Comparison of ENCODE assay signal across 1 cellular context in the genomic region with DNA sequence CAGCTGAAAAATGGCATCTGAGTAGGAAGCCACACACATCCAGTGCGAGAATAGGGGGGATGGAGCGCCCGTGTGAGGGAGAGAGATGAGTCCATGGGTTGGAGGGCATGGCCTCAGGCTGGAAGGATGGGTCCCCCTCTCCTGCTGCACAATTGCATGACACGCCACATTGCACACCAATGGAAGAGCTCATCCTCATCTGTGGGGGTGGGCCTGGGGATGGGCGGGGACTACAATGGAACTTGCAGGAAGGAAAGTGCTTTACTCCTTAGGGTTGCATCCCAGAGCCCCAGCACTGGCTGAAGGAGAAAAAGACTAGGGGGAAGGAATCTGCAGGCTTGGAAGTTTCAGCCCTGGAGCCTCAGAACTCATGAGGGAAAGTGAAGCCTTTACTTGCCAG.
TF ChIP-seq lines count a peak whose summit lies in the region.

No MANE protein-coding gene starts in this region.

TF ChIP-seq in H1, 55 proteins besides CTCF, POLR2A, EP300 and RAD21:
- TF ChIP-seq SRF (IDR thresholded peaks at IDR 0.05; ENCODE audit: low read depth, low read length) (no peak), RBBP5 (IDR thresholded peaks at IDR 0.05; ENCODE audit: borderline replicate concordance, low read depth, low read length) (no peak), KDM4A (IDR thresholded peaks at IDR 0.05; ENCODE audit: low read depth, low read length, severe bottlenecking) (no peak), SP4 (IDR thresholded peaks at IDR 0.05; ENCODE audit: low read length) (no peak), KDM1A (IDR thresholded peaks at IDR 0.05; ENCODE audit: borderline replicate concordance, low read length) (no peak), FOSL1 (IDR thresholded peaks at IDR 0.05; ENCODE audit: insufficient read depth, low read depth, low read length) (no peak), BRCA1 (IDR thresholded peaks at IDR 0.05; ENCODE audit: low read depth, low read length) (no peak), MAX (IDR thresholded peaks at IDR 0.05) (no peak), RXRA (IDR thresholded peaks at IDR 0.05; ENCODE audit: insufficient read depth, low read depth, low read length) (no peak)
